3 cellular contexts compared by ENCODE assay signal in the genomic region with DNA sequence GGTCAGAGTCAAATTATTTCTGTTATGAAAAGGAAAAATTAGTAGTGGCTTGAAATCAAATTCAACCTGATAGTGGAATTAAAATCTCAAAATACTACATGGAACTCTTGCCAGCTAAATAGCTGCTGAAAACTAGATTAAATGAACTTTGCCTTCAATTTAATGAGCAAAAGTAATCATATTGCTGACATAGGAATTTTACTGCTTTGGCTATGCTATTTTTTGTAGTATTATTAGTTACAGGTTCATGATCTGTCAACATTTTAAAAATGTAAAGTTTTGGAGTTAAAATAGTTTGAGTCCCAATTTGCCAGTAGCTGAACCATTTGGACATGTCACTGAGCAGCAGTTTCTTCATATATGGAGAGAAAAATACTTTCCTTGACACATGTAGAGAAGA.
A peak's percentile ranks its signal among the peaks of the same experiment; 100 is the strongest.
TF ChIP-seq lines count a peak whose summit lies in the region.

No MANE protein-coding gene starts in this region.

TF ChIP-seq in HepG2, 621 proteins besides CTCF, POLR2A, EP300 and RAD21 (continued from another document):
- peak; percentile 64 to 84 for TF ChIP-seq MAFK (conservative IDR thresholded peaks at IDR 0.05 in 1 of 2, IDR thresholded peaks at IDR 0.05 in 1 of 2; ENCODE audit: low read length in 2 of 2)
- no peak for TF ChIP-seq ZNF761 (CRISPR knock-in tag; conservative IDR thresholded peaks at IDR 0.05)
- TF ChIP-seq MLLT10 (CRISPR knock-in tag; IDR thresholded peaks at IDR 0.05): no peak
- peak; percentile 77 for TF ChIP-seq MAFF (IDR thresholded peaks at IDR 0.05; ENCODE audit: low read depth, low read length)

TF ChIP-seq in A549, 52 proteins besides CTCF, POLR2A, EP300 and RAD21:
- no peak for TF ChIP-seq POLR2AphosphoS2 (conservative IDR thresholded peaks at IDR 0.05; ENCODE audit: low read length)
- TF ChIP-seq E2F6 (IDR thresholded peaks at IDR 0.05; ENCODE audit: borderline replicate concordance, low read depth): no peak
- no peak for TF ChIP-seq CHD4 (IDR thresholded peaks at IDR 0.05; ENCODE audit: borderline replicate concordance)
- TF ChIP-seq MAFK (IDR thresholded peaks at IDR 0.05; ENCODE audit: partially characterized antibody): peak; percentile 67
- no peak for TF ChIP-seq NPAS2 (CRISPR knock-in tag; IDR thresholded peaks at IDR 0.05; ENCODE audit: borderline replicate concordance)

TF ChIP-seq in IMR-90, 13 proteins besides CTCF, POLR2A, EP300 and RAD21:
- TF ChIP-seq MXI1 (IDR thresholded peaks at IDR 0.05; ENCODE audit: borderline replicate concordance, low read depth, low read length): no peak
- TF ChIP-seq FOS (IDR thresholded peaks at IDR 0.05; ENCODE audit: low read depth, low read length): no peak
- TF ChIP-seq MAFK (IDR thresholded peaks at IDR 0.05; ENCODE audit: low read depth, low read length): peak; percentile 75
